ENCODE assay signal across 1 cellular context in genomic region chr20:9609892-9610502, GRCh38.
TF ChIP-seq lines count a peak whose summit lies in the region.

No MANE protein-coding gene starts in this region.

TF ChIP-seq in K562, 482 proteins besides CTCF, POLR2A, EP300 and RAD21 (continued from another document):
- TF ChIP-seq MGA (IDR thresholded peaks at IDR 0.05) (no peak), DEAF1 (CRISPR knock-in tag; IDR thresholded peaks at IDR 0.05) (0 out of 2 replicates have a peak, but pooled peaks have one; percentile 7), HDAC8 (tag; IDR thresholded peaks at IDR 0.05) (no peak), SMC3 (conservative IDR thresholded peaks at IDR 0.05; ENCODE audit: insufficient read depth, low read depth, low read length) (0 out of 2 replicates have a peak, but pooled peaks have one; percentile 21), ZNF740 (CRISPR knock-in tag; IDR thresholded peaks at IDR 0.05) (no peak), ZNF740 (tag; IDR thresholded peaks at IDR 0.05) (no peak)
